In genomic region chr13:51589793-51590192, GRCh38 we compare ENCODE assay signal across 13 cellular contexts. TPM values are rescaled to one million over a fixed set of nuclear protein-coding genes. Genes with fewer than 3 reads are reported as not detected.
A peak's percentile ranks its signal among the peaks of the same experiment; 100 is the strongest.
DNase-seq lines count a peak whose midpoint lies in the region; ATAC-seq and TF ChIP-seq lines count a peak whose summit lies in the region.
"Had no signal": no experiment of that assay in that cellular context is flagged by ENCODE, and none has a peak within 500 bp of the region (broad histone marks: within the 10 kb centered on the region; RNA-seq: fewer than 3 reads in every experiment).

No MANE protein-coding gene starts in this region.

- DNase-seq in NCI-H524 (lab: John Stamatoyannopoulos, UW) (peak; percentile 6 to 53), adipocyte (ENCODE audit: low read depth) (peak; percentile 22), testis (no peak)
- no peak for DNase-seq in stimulated activated naive B cell treated with anti-CD40 and anti-IgM and Interleukin-4, amounts not matched to agents 10 μg/mL and 1 μg/mL and 100 μg/mL, for 72 hours
- DNase-seq in naive thymus-derived CD8-positive, alpha-beta T cell: no peak
- no peak for DNase-seq in effector CD8-positive, alpha-beta T cell (lab: John Stamatoyannopoulos, UW)
- DNase-seq: activated T-cell treated with anti-CD3 and anti-CD28 coated beads, Interleukin-2, amount 50 U/mL, for 4 hours; amniotic stem cell; MG63; NCI-H2029 treated with DMSO at 0.1 percent for 48 hours; T1000 had no signal

- H3K4me3 ChIP-seq in adipocyte (ENCODE audit: low read length): peak overlapping the region; percentile 63
- H3K4me3 ChIP-seq in liver (ENCODE audit: low read depth in 1 of 3, low read length in 3 of 3): no peak overlapping the region
- no peak overlapping the region for H3K4me3 ChIP-seq in testis
- H3K4me3 ChIP-seq: MG63 had no signal

- H3K9ac ChIP-seq in adipocyte (ENCODE audit: low read length): peak overlapping the region; percentile 55
- H3K9ac ChIP-seq in liver (ENCODE audit: low read depth in 1 of 2, low read length in 2 of 2): no peak overlapping the region

- TF ChIP-seq RAD21 in liver (IDR thresholded peaks at IDR 0.05): no peak

- ATAC-seq in stimulated activated naive B cell treated with anti-CD40 and anti-IgM and Interleukin-4, amounts not matched to agents 10 μg/mL and 1 μg/mL and 100 μg/mL, for 72 hours (replicated peaks): no peak
- no peak for ATAC-seq in naive thymus-derived CD8-positive, alpha-beta T cell
- ATAC-seq: activated T-cell treated with anti-CD3 and anti-CD28 coated beads, Interleukin-2, amount 50 U/mL, for 4 hours had no signal

- H3K27me3 ChIP-seq in adipocyte (replicated peaks; ENCODE audit: control insufficient read depth, insufficient read depth, low read length) (no peaks in the 10 kb centered on the region), liver (ENCODE audit: control insufficient read depth in 4 of 4, insufficient read depth in 4 of 4, low read length in 3 of 4) (no peaks in the 10 kb centered on the region), testis (no peaks in the 10 kb centered on the region)
- H3K27me3 ChIP-seq: MG63 had no signal

- TF ChIP-seq CTCF in liver (IDR thresholded peaks at IDR 0.05; ENCODE audit: low read depth, low read length, missing input control): no peak
- no peak for TF ChIP-seq CTCF in testis (IDR thresholded peaks at IDR 0.05)

- 76% methylated on average over 2 of the region's 2 CpGs for WGBS in liver
- WGBS in testis, 2 donors: 46 to 55% methylated on average over 2 of the region's 2 CpGs

- H3K4me1 ChIP-seq in adipocyte (ENCODE audit: control insufficient read depth, insufficient read depth, low read length): peaks cover 49% of the 10 kb centered on the region
- peaks cover 2 to 22% (median 11%) of the 10 kb centered on the region in 4 donors for H3K4me1 ChIP-seq in liver (ENCODE audit: control insufficient read depth in 4 of 4, insufficient read depth in 4 of 4, low read length in 3 of 4)
- peaks cover 57% of the 10 kb centered on the region for H3K4me1 ChIP-seq in testis

- H3K27ac ChIP-seq in liver (ENCODE audit: low read depth in 1 of 2, low read length in 2 of 2): peak overlapping the region; percentile 4 to 33
- H3K27ac ChIP-seq in testis: peak overlapping the region; percentile 31 to 67

- TF ChIP-seq POLR2A in testis (IDR thresholded peaks at IDR 0.05): no peak

- H3K9me3 ChIP-seq in adipocyte (ENCODE audit: control insufficient read depth, low read length): no peaks in the 10 kb centered on the region
- no peaks in the 10 kb centered on the region for H3K9me3 ChIP-seq in liver (ENCODE audit: control insufficient read depth in 4 of 4, low read length in 3 of 4)
- no peaks in the 10 kb centered on the region for H3K9me3 ChIP-seq in testis
- H3K9me3 ChIP-seq: MG63 had no signal

- no peaks in the 10 kb centered on the region for H3K9me3 Mint-ChIP-seq in stimulated activated naive B cell treated with anti-CD40 and anti-IgM and Interleukin-4, amounts not matched to agents 10 μg/mL and 1 μg/mL and 100 μg/mL, for 72 hours
- H3K9me3 Mint-ChIP-seq in naive thymus-derived CD8-positive, alpha-beta T cell: no peaks in the 10 kb centered on the region
- H3K9me3 Mint-ChIP-seq: activated T-cell treated with anti-CD3 and anti-CD28 coated beads, Interleukin-2, amount 50 U/mL, for 4 hours; CD14-positive monocyte had no signal

- H3K27me3 Mint-ChIP-seq in stimulated activated naive B cell treated with anti-CD40 and anti-IgM and Interleukin-4, amounts not matched to agents 10 μg/mL and 1 μg/mL and 100 μg/mL, for 72 hours: no peaks in the 10 kb centered on the region
- H3K27me3 Mint-ChIP-seq in naive thymus-derived CD8-positive, alpha-beta T cell: no peaks in the 10 kb centered on the region

- no peak overlapping the region for H3K27ac Mint-ChIP-seq in stimulated activated naive B cell treated with anti-CD40 and anti-IgM and Interleukin-4, amounts not matched to agents 10 μg/mL and 1 μg/mL and 100 μg/mL, for 72 hours
- no peak overlapping the region for H3K27ac Mint-ChIP-seq in naive thymus-derived CD8-positive, alpha-beta T cell

- H3K36me3 Mint-ChIP-seq in stimulated activated naive B cell treated with anti-CD40 and anti-IgM and Interleukin-4, amounts not matched to agents 10 μg/mL and 1 μg/mL and 100 μg/mL, for 72 hours: peaks cover 3 to 6% of the 10 kb centered on the region in 2 donors
- H3K36me3 Mint-ChIP-seq in naive thymus-derived CD8-positive, alpha-beta T cell: no peaks in the 10 kb centered on the region

- no peak overlapping the region for H3K4me3 Mint-ChIP-seq in stimulated activated naive B cell treated with anti-CD40 and anti-IgM and Interleukin-4, amounts not matched to agents 10 μg/mL and 1 μg/mL and 100 μg/mL, for 72 hours
- no peak overlapping the region for H3K4me3 Mint-ChIP-seq in naive thymus-derived CD8-positive, alpha-beta T cell
- H3K4me3 Mint-ChIP-seq: activated T-cell treated with anti-CD3 and anti-CD28 coated beads, Interleukin-2, amount 50 U/mL, for 4 hours had no signal

- intact Hi-C loops in testis (cut with DNase I; ENCODE audit: low total_unique reads): loop anchor here (10.0 kb wide), 1 partner anchor 135 kb away; the partner anchor contains the start of gene INTS6

- no peaks in the 10 kb centered on the region for H3K36me3 ChIP-seq in adipocyte (ENCODE audit: control insufficient read depth, insufficient read depth, low read length, severe bottlenecking)
- no peaks in the 10 kb centered on the region for H3K36me3 ChIP-seq in liver (ENCODE audit: control insufficient read depth in 4 of 4, insufficient read depth in 3 of 4, low read depth in 1 of 4, low read length in 3 of 4)
- H3K36me3 ChIP-seq in testis (ENCODE audit: low read depth, missing control alignments): no peaks in the 10 kb centered on the region
- H3K36me3 ChIP-seq: MG63 had no signal

- POLR2A ChIA-PET in naive thymus-derived CD8-positive, alpha-beta T cell (lab: Charles Lee): no interaction called here

- peaks cover 19 to 52% of the 10 kb centered on the region in 2 donors for H3K4me1 Mint-ChIP-seq in stimulated activated naive B cell treated with anti-CD40 and anti-IgM and Interleukin-4, amounts not matched to agents 10 μg/mL and 1 μg/mL and 100 μg/mL, for 72 hours
- peaks cover 20 to 72% (median 51%) of the 10 kb centered on the region in 4 donors for H3K4me1 Mint-ChIP-seq in naive thymus-derived CD8-positive, alpha-beta T cell

TF ChIP-seq in liver, 16 proteins besides CTCF, POLR2A, EP300 and RAD21 (continues in another document):
- TF ChIP-seq FOXA1 (IDR thresholded peaks at IDR 0.05) (no peak), YY1 (IDR thresholded peaks at IDR 0.05) (no peak), JUND (IDR thresholded peaks at IDR 0.05) (no peak), EGR1 (IDR thresholded peaks at IDR 0.05; ENCODE audit: low read depth in 2 of 2) (no peak), SP1 (IDR thresholded peaks at IDR 0.05) (no peak), RXRA (IDR thresholded peaks at IDR 0.05) (no peak), HNF4A (conservative IDR thresholded peaks at IDR 0.05) (no peak), REST (IDR thresholded peaks at IDR 0.05) (no peak), TAF1 (conservative IDR thresholded peaks at IDR 0.05) (no peak), NR2F2 (IDR thresholded peaks at IDR 0.05) (no peak), HNF4G (IDR thresholded peaks at IDR 0.05) (no peak)
- TF ChIP-seq, protein P1, sequence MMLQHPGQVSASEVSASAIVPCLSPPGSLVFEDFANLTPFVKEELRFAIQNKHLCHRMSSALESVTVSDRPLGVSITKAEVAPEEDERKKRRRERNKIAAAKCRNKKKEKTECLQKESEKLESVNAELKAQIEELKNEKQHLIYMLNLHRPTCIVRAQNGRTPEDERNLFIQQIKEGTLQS (IDR thresholded peaks at IDR 0.05): no peak

RNA-seq across cellular contexts. Expression of gene WDFY2, which starts 5.5 kb away (rescaled TPM):
- 10 to 100 TPM in 1 of 2 donors, 1 to 10 TPM in 1; 5.1 to 10.5 TPM for total RNA-seq in liver
- 1 to 10 TPM; 3.4 to 6.4 TPM for polyA plus RNA-seq in liver
- total RNA-seq in testis: 10 to 100 TPM; 36.1 to 45.8 TPM
- polyA plus RNA-seq in testis (ENCODE audit: insufficient read depth, low read depth, low replicate concordance): 17.1 TPM
- total RNA-seq in naive thymus-derived CD8-positive, alpha-beta T cell: 10 to 100 TPM; 23.5 to 24.8 TPM
- polyA plus RNA-seq in naive thymus-derived CD8-positive, alpha-beta T cell: 1 to 10 TPM; 3.8 to 4.4 (median 4.0) TPM

Comparison
In these comparisons a context has a peak if more than half of its experiments do, and no peak if none do; other contexts are left out.
1. DNase-seq: peak in NCI-H524 (2 of 2) and adipocyte (single experiment); none in testis (single experiment), stimulated activated naive B cell treated with anti-CD40 and anti-IgM and Interleukin-4, amounts not matched to agents 10 μg/mL and 1 μg/mL and 100 μg/mL, for 72 hours (single experiment), naive thymus-derived CD8-positive, alpha-beta T cell (0 of 10) and effector CD8-positive, alpha-beta T cell (single experiment).